Comparison of ENCODE assay signal across 16 cellular contexts in genomic region chr5:84385705-84386104, GRCh38. TPM values are rescaled to one million over a fixed set of nuclear protein-coding genes. Genes with fewer than 3 reads are reported as not detected.
DNase-seq lines count a peak whose midpoint lies in the region; TF ChIP-seq lines count a peak whose summit lies in the region.
"Had no signal": no experiment of that assay in that cellular context is flagged by ENCODE, and none has a peak within 500 bp of the region (broad histone marks: within the 10 kb centered on the region; RNA-seq: fewer than 3 reads in every experiment).

No MANE protein-coding gene starts in this region.

- no peaks in the 10 kb centered on the region for H3K36me3 Mint-ChIP-seq in nephron (ENCODE audit: low read depth)

- H3K9me3 ChIP-seq in WERI-Rb-1 (ENCODE audit: severe bottlenecking) (no peaks in the 10 kb centered on the region), fibroblast of lung (ENCODE audit: control insufficient read depth, insufficient read depth, low read depth, low read length) (no peaks in the 10 kb centered on the region), prostate gland (no peaks in the 10 kb centered on the region)
- H3K9me3 ChIP-seq: A549, Caco-2 had no signal

- no peaks in the 10 kb centered on the region for H3K4me1 ChIP-seq in fibroblast of lung (ENCODE audit: control insufficient read depth, extremely low read depth, insufficient read depth, low read length)
- no peaks in the 10 kb centered on the region for H3K4me1 ChIP-seq in prostate gland (replicated peaks)
- H3K4me1 ChIP-seq: Caco-2 had no signal

- H3K27me3 ChIP-seq in WERI-Rb-1 (ENCODE audit: insufficient read depth, low read depth, severe bottlenecking) (no peaks in the 10 kb centered on the region), fibroblast of lung (ENCODE audit: control insufficient read depth, insufficient read depth, low read length) (peaks cover 7% of the 10 kb centered on the region), prostate gland (replicated peaks; ENCODE audit: insufficient read depth) (peaks cover 8% of the 10 kb centered on the region)

- H3K4me1 Mint-ChIP-seq in nephron, result peaks cover 19% of the 10 kb centered on the region
- H3K4me1 Mint-ChIP-seq: activated naive CD8-positive, alpha-beta T cell treated with anti-CD3 and anti-CD28 coated beads, Interleukin-2, amount 50 U/mL, for 24 hours had no signal

- H3K9ac ChIP-seq in fibroblast of lung (ENCODE audit: insufficient read depth, low read length), result no peak overlapping the region

- H3K4me3 ChIP-seq in AG10803 (ENCODE audit: low read length) (0 out of 2 replicates have a peak overlapping the region, but pooled peaks have one; percentile 64), WERI-Rb-1 (ENCODE audit: low read depth, low read length) (no peak overlapping the region; the same call in 1 of the 2 replicates), fibroblast of lung (replicated peaks in 1 of 4; ENCODE audit: control extremely low read depth in 1 of 4, insufficient read depth in 1 of 4, low read depth in 3 of 4, low read length in 4 of 4) (peak overlapping the region in 2 of 4 experiments; percentile 40 to 69), prostate gland (no peak overlapping the region)
- H3K4me3 ChIP-seq: A549 had no signal

- DNase-seq in AG10803 (ENCODE audit: low read depth) (no peak), WERI-Rb-1 (no peak), fibroblast of lung (ENCODE audit: low read depth in 2 of 2) (no peak), cerebellar nuclear complex (lab: John Stamatoyannopoulos, UW) (no peak), prostate gland (ENCODE audit: low spot score) (no peak), hippocampal formation (lab: John Stamatoyannopoulos, UW) (no peak), NCI-H1092 (lab: John Stamatoyannopoulos, UW) (no peak)
- DNase-seq: activated CD4-positive, CD25-positive, alpha-beta regulatory T cell treated with anti-CD3 and anti-CD28 coated beads, Interleukin-2, amount 50 U/mL, for 72 hours; activated naive CD8-positive, alpha-beta T cell treated with anti-CD3 and anti-CD28 coated beads, Interleukin-2, amount 50 U/mL, for 24 hours; activated T-cell treated with anti-CD3 and anti-CD28 coated beads, Interleukin-2, amount 50 U/mL, for 1 hour; Caco-2; effector CD8-positive, alpha-beta T cell; GF-D8; stimulated activated CD4-positive, alpha-beta T cell treated with anti-CD3 and anti-CD28 coated beads, Interleukin-12 subunit alpha, Interleukin-12 subunit beta, amount 100 ng/mL, for 4 hours had no signal

- 62% methylated on average over 2 of the region's 2 CpGs for WGBS in prostate gland

- H3K4me2 ChIP-seq in fibroblast of lung (ENCODE audit: extremely low read depth, insufficient read depth, low read length), result peak overlapping the region; percentile 78

- intact Hi-C loops in prostate gland (cut with DNase I), result no loop called here

- H3K79me2 ChIP-seq in fibroblast of lung (ENCODE audit: control insufficient read depth, insufficient read depth, low read length), result peaks cover 5% of the 10 kb centered on the region

- peaks cover 52% of the 10 kb centered on the region for H3K27me3 Mint-ChIP-seq in nephron (ENCODE audit: low read depth)

- H3K4me3 Mint-ChIP-seq in nephron, result peak overlapping the region; percentile 91 to 94 (median 92)
- H3K4me3 Mint-ChIP-seq: activated naive CD8-positive, alpha-beta T cell treated with anti-CD3 and anti-CD28 coated beads, Interleukin-2, amount 50 U/mL, for 24 hours had no signal

- no peaks in the 10 kb centered on the region for H3K9me3 Mint-ChIP-seq in nephron
- H3K9me3 Mint-ChIP-seq: activated naive CD8-positive, alpha-beta T cell treated with anti-CD3 and anti-CD28 coated beads, Interleukin-2, amount 50 U/mL, for 24 hours had no signal

- peak overlapping the region in 2 of 3 experiments; percentile 51 to 80 for H3K27ac Mint-ChIP-seq in nephron
- H3K27ac Mint-ChIP-seq: activated naive CD8-positive, alpha-beta T cell treated with anti-CD3 and anti-CD28 coated beads, Interleukin-2, amount 50 U/mL, for 24 hours had no signal

- no peaks in the 10 kb centered on the region for H4K20me1 ChIP-seq in fibroblast of lung (ENCODE audit: control insufficient read depth, extremely low read depth, insufficient read depth, low read length)

- H3K36me3 ChIP-seq in WERI-Rb-1 (no peaks in the 10 kb centered on the region; the same call in 1 of the 2 replicates), fibroblast of lung (ENCODE audit: control insufficient read depth, insufficient read depth, low read length) (no peaks in the 10 kb centered on the region), prostate gland (no peaks in the 10 kb centered on the region)

- H3K27ac ChIP-seq in WERI-Rb-1 (peak overlapping the region; percentile 80), fibroblast of lung (ENCODE audit: insufficient read depth, low read length) (no peak overlapping the region), prostate gland (no peak overlapping the region)
- H3K27ac ChIP-seq: A549 had no signal

- TF ChIP-seq CTCF in AG10803 (conservative IDR thresholded peaks at IDR 0.05; ENCODE audit: low read length) (no peak), WERI-Rb-1 (IDR thresholded peaks at IDR 0.05; ENCODE audit: low read depth, low read length) (no peak), fibroblast of lung (conservative IDR thresholded peaks at IDR 0.05 in 1 of 2, IDR thresholded peaks at IDR 0.05 in 1 of 2; ENCODE audit: low read depth in 1 of 2, low read length in 2 of 2) (no peak), nephron (IDR thresholded peaks at IDR 0.05; ENCODE audit: unreplicated experiment in 3 of 3) (no peak), prostate gland (IDR thresholded peaks at IDR 0.05) (no peak)

- H2AFZ ChIP-seq in fibroblast of lung (ENCODE audit: low read length), result no peak overlapping the region

- TF ChIP-seq POLR2A in prostate gland (IDR thresholded peaks at IDR 0.05), result no peak

RNA-seq across cellular contexts. Expression of gene EDIL3, which starts 1.0 kb away (rescaled TPM):
- total RNA-seq in fibroblast of lung, result 9.2 and 12.1 TPM in 2 replicates
- 8.1 and 149 TPM in 2 replicates for polyA plus RNA-seq in fibroblast of lung
- 4.2 and 79.8 TPM in 2 replicates for polyA plus RNA-seq in fibroblast of lung (2012)
- polyA minus RNA-seq in fibroblast of lung (ENCODE audit: low replicate concordance), result 6.0 and 16.3 TPM in 2 replicates
- 1 to 10 TPM; 4.6 to 5.5 TPM for total RNA-seq in prostate gland
- total RNA-seq: Caco-2 had no signal
